In the genomic region with DNA sequence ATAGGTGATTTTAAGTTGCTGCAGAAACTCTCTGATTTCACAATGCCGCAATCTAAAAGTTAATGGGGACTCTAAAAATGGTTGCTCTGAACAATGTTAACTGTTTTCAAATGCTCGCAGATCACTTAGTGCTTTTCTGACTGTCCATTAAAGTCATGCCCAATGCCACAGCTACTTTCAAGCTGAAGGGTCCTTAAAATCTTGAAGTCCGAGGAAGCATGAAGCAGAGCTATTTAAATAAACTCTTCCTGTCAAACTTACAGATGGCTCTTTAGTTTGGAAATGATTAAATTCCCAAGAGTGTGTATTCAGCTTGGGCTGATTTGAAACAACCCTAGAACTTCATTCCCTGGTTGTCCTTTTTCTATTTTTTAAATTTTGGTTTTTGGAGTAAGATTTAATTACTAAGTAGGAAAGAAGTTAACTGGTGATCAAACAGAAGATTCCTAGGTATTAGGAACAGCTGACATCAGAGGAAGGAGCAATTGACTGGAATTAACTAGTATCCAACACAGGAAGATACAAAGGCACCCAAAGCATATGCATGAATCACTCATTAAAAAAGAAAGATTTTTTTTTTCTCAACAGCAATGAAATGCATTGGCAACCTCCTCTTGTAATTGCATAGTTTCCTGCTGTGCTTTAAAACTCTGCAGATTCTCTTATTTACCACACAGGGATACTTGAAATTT, we compare ENCODE assay signal across 15 cellular contexts.
DNase-seq lines count a peak whose midpoint lies in the region; TF ChIP-seq lines count a peak whose summit lies in the region.
"Had no signal": no experiment of that assay in that cellular context is flagged by ENCODE, and none has a peak within 500 bp of the region (broad histone marks: within the 10 kb centered on the region; RNA-seq: fewer than 3 reads in every experiment).

No MANE protein-coding gene starts in this region.

- peak; percentile 83 for DNase-seq in DMS53 (lab: John Stamatoyannopoulos, UW)
- DNase-seq in M059J (ENCODE audit: low read depth) = peak; percentile 61
- DNase-seq in cardiac fibroblast (ENCODE audit: low read depth in 2 of 2) = peak; percentile 45 to 56
- no peak for DNase-seq in mesendoderm
- no peak for DNase-seq in SW480 (ENCODE audit: low spot score)
- no peak for DNase-seq in activated naive CD4-positive, alpha-beta T cell (lab: John Stamatoyannopoulos, UW)
- DNase-seq in NCI-H1694 treated with DMSO at 0.1 percent for 48 hours (lab: John Stamatoyannopoulos, UW) = no peak
- no peak for DNase-seq in nucleus accumbens (lab: John Stamatoyannopoulos, UW)
- DNase-seq: activated CD8-positive, alpha-beta memory T cell treated with anti-CD3 and anti-CD28 coated beads, Interleukin-2, amount 50 U/mL, for 4 hours; activated gamma-delta T cell treated with Interleukin-2 at 50 U/mL for 16 hours; DND-41; NCI-H774; stimulated activated CD4-positive, alpha-beta T cell treated with anti-CD3 and anti-CD28 coated beads, Interleukin-4, amount 100 ng/mL, for 4 hours had no signal

- WGBS in mesendoderm (ENCODE audit: extremely low coverage, insufficient coverage, low lambda C conversion rate) = no CpG with 5 or more reads among the region's 3 CpGs

- H4K5ac ChIP-seq in mesendoderm (ENCODE audit: low read length) = no peak overlapping the region

- no peak overlapping the region for H4K8ac ChIP-seq in mesendoderm (ENCODE audit: low read depth, low read length)

- no peak overlapping the region for H2BK5ac ChIP-seq in mesendoderm (ENCODE audit: low read length)

- peak overlapping the region; percentile 60 for H3K18ac ChIP-seq in mesendoderm (ENCODE audit: low read length)

- no peak overlapping the region for H3K9ac ChIP-seq in mesendoderm (ENCODE audit: low read length)

- no peak overlapping the region for H3K56ac ChIP-seq in mesendoderm (ENCODE audit: low read length)

- H3K79me2 ChIP-seq in mesendoderm (ENCODE audit: control insufficient read depth, insufficient read depth, low read length) = no peaks in the 10 kb centered on the region

- H3K4me3 ChIP-seq in cardiac fibroblast (replicated peaks in 1 of 2; ENCODE audit: low read depth in 2 of 2, low read length in 2 of 2) (no peak overlapping the region), mesendoderm (ENCODE audit: low read length) (no peak overlapping the region)
- H3K4me3 ChIP-seq: thoracic aorta had no signal

- no peak overlapping the region for H3K4ac ChIP-seq in mesendoderm (ENCODE audit: low read depth, low read length)

- H3K36me3 ChIP-seq in mesendoderm (ENCODE audit: control insufficient read depth, insufficient read depth, low read length) = no peaks in the 10 kb centered on the region

- no peaks in the 10 kb centered on the region for H3K27me3 ChIP-seq in mesendoderm (ENCODE audit: insufficient read depth, low read length, poor library complexity)

- no peak overlapping the region for H2BK120ac ChIP-seq in mesendoderm (ENCODE audit: low read depth, low read length)

- H3K23ac ChIP-seq in mesendoderm (ENCODE audit: low read length) = no peak overlapping the region

- no peak overlapping the region for H2BK15ac ChIP-seq in mesendoderm (replicated peaks; ENCODE audit: low read depth)

- H3K4me1 ChIP-seq in mesendoderm (ENCODE audit: control insufficient read depth, low read depth, low read length) = peaks cover 2% of the 10 kb centered on the region

- H2AK5ac ChIP-seq in mesendoderm (ENCODE audit: low read length) = no peak overlapping the region

- H3K79me1 ChIP-seq in mesendoderm (ENCODE audit: low read length) = no peaks in the 10 kb centered on the region

- no peak for TF ChIP-seq CTCF in cardiac fibroblast (IDR thresholded peaks at IDR 0.05; ENCODE audit: low read depth, low read length)

- H3K4me2 ChIP-seq in mesendoderm (ENCODE audit: low read length) = no peak overlapping the region

- H3K27ac ChIP-seq in mesendoderm (ENCODE audit: low read depth, low read length) = no peak overlapping the region
- H3K27ac ChIP-seq: C4-2B, thoracic aorta had no signal

Comparison
In these comparisons a context has a peak if more than half of its experiments do, and no peak if none do; other contexts are left out.
1. DNase-seq: peak in DMS53 (single experiment), M059J (single experiment) and cardiac fibroblast (2 of 2); none in mesendoderm (single experiment), SW480 (single experiment), activated naive CD4-positive, alpha-beta T cell (0 of 4), NCI-H1694 treated with DMSO at 0.1 percent for 48 hours (single experiment) and nucleus accumbens (0 of 56).